Comparison of ENCODE assay signal across 17 cellular contexts in the genomic region with DNA sequence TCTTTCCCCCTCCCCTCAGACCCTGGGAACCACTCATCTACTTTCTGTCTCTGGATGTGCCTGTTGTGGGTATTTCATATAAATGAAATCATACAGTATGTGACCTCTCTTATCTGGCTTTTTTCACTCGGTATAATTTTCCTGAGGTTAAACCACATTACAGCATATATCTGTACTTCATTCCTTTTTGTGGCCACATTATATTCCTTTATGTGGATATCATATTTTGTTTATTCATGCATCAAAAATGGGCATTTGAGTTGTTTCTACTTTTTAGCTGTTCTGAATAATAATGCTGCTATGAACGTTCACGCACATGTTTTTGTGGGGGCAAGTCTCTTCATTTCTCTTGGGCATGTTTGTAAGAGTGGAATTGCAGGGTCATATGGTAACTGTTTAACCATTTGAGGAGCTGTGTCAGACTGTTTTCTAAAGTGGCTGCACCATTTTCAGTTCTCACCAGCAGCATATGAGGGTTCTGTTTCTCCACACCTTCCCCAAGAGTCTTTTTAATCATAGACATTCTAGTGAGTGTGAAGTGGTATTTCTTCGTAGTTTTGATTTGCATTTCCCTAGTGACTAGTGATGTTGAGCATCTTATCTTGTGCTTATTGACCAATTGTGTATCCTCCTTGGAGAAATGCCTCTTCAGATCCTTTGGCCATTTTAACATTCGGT. TPM values are rescaled to one million over a fixed set of nuclear protein-coding genes. Genes with fewer than 3 reads are reported as not detected.
DNase-seq lines count a peak whose midpoint lies in the region; ATAC-seq and TF ChIP-seq lines count a peak whose summit lies in the region.
"Had no signal": no experiment of that assay in that cellular context is flagged by ENCODE, and none has a peak within 500 bp of the region (broad histone marks: within the 10 kb centered on the region; RNA-seq: fewer than 3 reads in every experiment).

No MANE protein-coding gene starts in this region.

- TF ChIP-seq RAD21 in IMR-90 (IDR thresholded peaks at IDR 0.05; ENCODE audit: low read length): no peak

- CTCF ChIA-PET in IMR-90 (lab: Yijun Ruan, JAX): no interaction called here

- H3K36me3 Mint-ChIP-seq in stimulated activated naive CD8-positive, alpha-beta T cell treated with anti-CD3 and anti-CD28 coated beads, Interleukin-15, Interleukin-2, amounts not matched to agents 100 ng/mL and 50 ng/mL, for 24 hours (ENCODE audit: low read depth): no peaks in the 10 kb centered on the region
- H3K36me3 Mint-ChIP-seq in stimulated activated naive B cell treated with anti-CD40 and anti-IgM and Interleukin-4, amounts not matched to agents 10 μg/mL and 1 μg/mL and 100 μg/mL, for 72 hours: peaks cover 65 to 73% of the 10 kb centered on the region in 2 donors

- H4K5ac ChIP-seq in IMR-90 (ENCODE audit: low read depth, low read length): no peak overlapping the region

- peaks cover 31 to 75% of the 10 kb centered on the region in 2 experiments for H3K79me1 ChIP-seq in IMR-90 (ENCODE audit: low read depth in 1 of 2, low read length in 2 of 2)

- H2BK15ac ChIP-seq in IMR-90 (ENCODE audit: low read depth, low read length): no peak overlapping the region

- no peak overlapping the region for H2BK5ac ChIP-seq in IMR-90 (ENCODE audit: low read depth, low read length, poor library complexity, severe bottlenecking)

- no peak overlapping the region; the same call in 1 of the 2 replicates for H2AK5ac ChIP-seq in IMR-90 (ENCODE audit: low read depth, low read length)

- H3K4me3 Mint-ChIP-seq in stimulated activated naive CD8-positive, alpha-beta T cell treated with anti-CD3 and anti-CD28 coated beads, Interleukin-15, Interleukin-2, amounts not matched to agents 100 ng/mL and 50 ng/mL, for 24 hours: peak overlapping the region; percentile 15
- peak overlapping the region; percentile 71 to 98 for H3K4me3 Mint-ChIP-seq in stimulated activated naive B cell treated with anti-CD40 and anti-IgM and Interleukin-4, amounts not matched to agents 10 μg/mL and 1 μg/mL and 100 μg/mL, for 72 hours
- H3K4me3 Mint-ChIP-seq: GM23338 had no signal

- H3K9ac ChIP-seq in IMR-90 (ENCODE audit: low read depth, low read length): no peak overlapping the region
- H3K9ac ChIP-seq: parathyroid adenoma had no signal

- no peak overlapping the region for H3K27ac ChIP-seq in IMR-90 (ENCODE audit: insufficient read depth, low read length)
- H3K27ac ChIP-seq: hepatocyte, parathyroid adenoma, SK-N-MC had no signal

- peaks cover 3% of the 10 kb centered on the region; the same call in 1 of the 2 replicates for H3K4me1 ChIP-seq in IMR-90 (ENCODE audit: control insufficient read depth, insufficient read depth, low read length)

- no peaks in the 10 kb centered on the region; the same call in 1 of the 2 replicates for H4K20me1 ChIP-seq in IMR-90 (ENCODE audit: insufficient read depth, low read length)

- H3K23ac ChIP-seq in IMR-90 (ENCODE audit: low read depth, low read length): no peak overlapping the region

- no peaks in the 10 kb centered on the region for H3K36me3 ChIP-seq in IMR-90 (ENCODE audit: control insufficient read depth, insufficient read depth, low read length)

- ATAC-seq in stimulated activated naive CD8-positive, alpha-beta T cell treated with anti-CD3 and anti-CD28 coated beads, Interleukin-15, Interleukin-2, amounts not matched to agents 100 U/mL and 50 U/mL, for 24 hours: no peak
- ATAC-seq in GM21786 (IDR thresholded peaks at IDR 0.05; ENCODE audit: unreplicated experiment) (peak; percentile 34), IMR-90 (ENCODE audit: low read depth) (no peak)
- ATAC-seq in stimulated activated naive B cell treated with anti-CD40 and anti-IgM and Interleukin-4, amounts not matched to agents 10 μg/mL and 1 μg/mL and 100 μg/mL, for 72 hours (replicated peaks): peak; percentile 56 to 64
- ATAC-seq: GM23338, left colon had no signal

- peaks cover 49% of the 10 kb centered on the region for H3K4me1 Mint-ChIP-seq in stimulated activated naive CD8-positive, alpha-beta T cell treated with anti-CD3 and anti-CD28 coated beads, Interleukin-15, Interleukin-2, amounts not matched to agents 100 ng/mL and 50 ng/mL, for 24 hours (ENCODE audit: low read depth)
- peaks cover 54 to 83% of the 10 kb centered on the region in 2 donors for H3K4me1 Mint-ChIP-seq in stimulated activated naive B cell treated with anti-CD40 and anti-IgM and Interleukin-4, amounts not matched to agents 10 μg/mL and 1 μg/mL and 100 μg/mL, for 72 hours

- H2AFZ ChIP-seq in IMR-90 (replicated peaks; ENCODE audit: low read length, poor library complexity): no peak overlapping the region
- H2AFZ ChIP-seq: GM23338, hepatocyte, parathyroid adenoma had no signal

- H3K9me3 Mint-ChIP-seq in stimulated activated naive CD8-positive, alpha-beta T cell treated with anti-CD3 and anti-CD28 coated beads, Interleukin-15, Interleukin-2, amounts not matched to agents 100 ng/mL and 50 ng/mL, for 24 hours: no peaks in the 10 kb centered on the region
- H3K9me3 Mint-ChIP-seq in stimulated activated naive B cell treated with anti-CD40 and anti-IgM and Interleukin-4, amounts not matched to agents 10 μg/mL and 1 μg/mL and 100 μg/mL, for 72 hours: peaks cover 5 to 7% of the 10 kb centered on the region in 2 donors

- in situ Hi-C loops in IMR-90 (cut with MboI; ENCODE audit: low sequenced_read_pairs): no loop called here

- no peaks in the 10 kb centered on the region for H3K27me3 ChIP-seq in IMR-90 (ENCODE audit: control insufficient read depth, insufficient read depth, low read length)
- H3K27me3 ChIP-seq: hepatocyte had no signal

- no peaks in the 10 kb centered on the region for H3K27me3 Mint-ChIP-seq in stimulated activated naive CD8-positive, alpha-beta T cell treated with anti-CD3 and anti-CD28 coated beads, Interleukin-15, Interleukin-2, amounts not matched to agents 100 ng/mL and 50 ng/mL, for 24 hours
- H3K27me3 Mint-ChIP-seq in stimulated activated naive B cell treated with anti-CD40 and anti-IgM and Interleukin-4, amounts not matched to agents 10 μg/mL and 1 μg/mL and 100 μg/mL, for 72 hours: no peaks in the 10 kb centered on the region

- H3K4ac ChIP-seq in IMR-90 (ENCODE audit: low read depth, low read length): no peak overlapping the region

- peak overlapping the region; percentile 37 for H3K27ac Mint-ChIP-seq in stimulated activated naive CD8-positive, alpha-beta T cell treated with anti-CD3 and anti-CD28 coated beads, Interleukin-15, Interleukin-2, amounts not matched to agents 100 ng/mL and 50 ng/mL, for 24 hours
- H3K27ac Mint-ChIP-seq in stimulated activated naive B cell treated with anti-CD40 and anti-IgM and Interleukin-4, amounts not matched to agents 10 μg/mL and 1 μg/mL and 100 μg/mL, for 72 hours: peak overlapping the region; percentile 91
- H3K27ac Mint-ChIP-seq: GM23338 had no signal

- no peak overlapping the region for H3K14ac ChIP-seq in IMR-90 (replicated peaks; ENCODE audit: low read depth, low read length)

- no peak overlapping the region for H2BK20ac ChIP-seq in IMR-90 (ENCODE audit: low read depth, low read length)

- no peaks in the 10 kb centered on the region for H3K9me3 ChIP-seq in IMR-90 (ENCODE audit: control insufficient read depth, insufficient read depth, low read length)

- H3K4me3 ChIP-seq in IMR-90 (ENCODE audit: insufficient read depth, low read depth, low read length): no peak overlapping the region
- H3K4me3 ChIP-seq: GM23338, hepatocyte, SK-N-MC had no signal

- H3K56ac ChIP-seq in IMR-90 (ENCODE audit: extremely low read depth, insufficient read depth, low read length): no peak overlapping the region

- no peak for TF ChIP-seq CTCF in IMR-90 (conservative IDR thresholded peaks at IDR 0.05; ENCODE audit: low read depth, low read length)

- no peak overlapping the region for H3K4me2 ChIP-seq in IMR-90 (ENCODE audit: low read depth, low read length)
- H3K4me2 ChIP-seq: GM23338, hepatocyte had no signal

- POLR2A ChIA-PET in IMR-90 (lab: Charles Lee; ENCODE audit: unreplicated experiment): no interaction called here

- H4K8ac ChIP-seq in IMR-90 (ENCODE audit: low read depth in 2 of 2, low read length in 2 of 2): no peak overlapping the region

- intact Hi-C loops in IMR-90 (cut with micrococcal nuclease): no loop called here

- dilution Hi-C loops in IMR-90 (cut with HindIII; ENCODE audit: low sequenced_read_pairs, unreplicated experiment): no loop called here

- no peak overlapping the region for H3K18ac ChIP-seq in IMR-90 (ENCODE audit: low read depth, low read length)

- H4K91ac ChIP-seq in IMR-90 (ENCODE audit: insufficient read depth, low read depth, low read length): no peak overlapping the region

- no peak for DNase-seq in stimulated activated naive CD8-positive, alpha-beta T cell treated with anti-CD3 and anti-CD28 coated beads, Interleukin-15, Interleukin-2, amounts not matched to agents 100 U/mL and 50 U/mL, for 24 hours
- DNase-seq in IMR-90 (no peak), NCI-H1930 (lab: John Stamatoyannopoulos, UW) (no peak), NCI-H1417 treated with DMSO at 0.1 percent for 48 hours (lab: John Stamatoyannopoulos, UW) (no peak), iPS-NIHi11 (ENCODE audit: low spot score) (no peak)
- no peak for DNase-seq in stimulated activated naive B cell treated with anti-CD40 and anti-IgM and Interleukin-4, amounts not matched to agents 10 μg/mL and 1 μg/mL and 100 μg/mL, for 72 hours
- DNase-seq: activated CD8-positive, alpha-beta memory T cell treated with anti-CD3 and anti-CD28 coated beads for 24 hours; activated effector memory CD4-positive, alpha-beta T cell treated with Interleukin-2 at 50 U/mL for 16 hours; left colon had no signal

- H3K9me1 ChIP-seq in IMR-90 (ENCODE audit: insufficient read depth, low read length): 0 out of 2 replicates have a peak, but pooled peaks cover 3% of the 10 kb centered on the region

- no CpG with 5 or more reads among the region's 5 CpGs for WGBS in IMR-90 (ENCODE audit: extremely low coverage in 2 of 2, insufficient read length in 1 of 2), 2 experiments

- TF ChIP-seq POLR2A in IMR-90 (IDR thresholded peaks at IDR 0.05; ENCODE audit: low read depth, low read length): no peak

- no peak overlapping the region for H2AK9ac ChIP-seq in IMR-90 (replicated peaks; ENCODE audit: low read depth, low read length, poor library complexity)

- BruUV-seq in IMR-90 (replicated peaks; lab: Mats Ljungman, UMichigan): no TSS peak

- no peak overlapping the region for H2BK120ac ChIP-seq in IMR-90 (ENCODE audit: low read depth, low read length)

RNA-seq across cellular contexts. Expression of gene SNX29, which starts 3.8 kb away (rescaled TPM):
- total RNA-seq in IMR-90 (2012; rRNA removed): 14.7 and 21.3 TPM in 2 replicates
- polyA plus RNA-seq in IMR-90 (2012; rRNA removed): 5.0 TPM in 2 replicates
- 3.6 and 4.0 TPM in 2 replicates for polyA plus RNA-seq in IMR-90 (2012; cell fraction: cytosol; rRNA removed)
- 3.2 and 5.4 TPM in 2 replicates for polyA plus RNA-seq in IMR-90 (2012; cell fraction: nucleus; rRNA removed; ENCODE audit: low replicate concordance)

RNA-seq across cellular contexts. Expression of gene TNFRSF17, which starts 15.3 kb away (rescaled TPM):
- not detected in 2 replicates for total RNA-seq in IMR-90 (2012; rRNA removed)
- not detected in 2 replicates for polyA plus RNA-seq in IMR-90 (2012; rRNA removed)
- polyA plus RNA-seq in IMR-90 (2012; cell fraction: cytosol; rRNA removed): not detected in 2 replicates
- not detected in 2 replicates for polyA plus RNA-seq in IMR-90 (2012; cell fraction: nucleus; rRNA removed; ENCODE audit: low replicate concordance)
- total RNA-seq: astrocyte, fibroblast of lung, GM23338, hepatocyte had no signal
- polyA plus RNA-seq: fibroblast of lung, GM23338, hepatocyte had no signal

RNA-seq across cellular contexts. Expression of gene NPIPB2, which starts 38.5 kb away (rescaled TPM):
- 1.4 and 2.2 TPM in 2 replicates for total RNA-seq in IMR-90 (2012; rRNA removed)
- 7.7 and 13.4 TPM in 2 replicates for polyA plus RNA-seq in IMR-90 (2012; rRNA removed)
- 0.05 and 2.4 TPM in 2 replicates for polyA plus RNA-seq in IMR-90 (2012; cell fraction: cytosol; rRNA removed)
- 15.8 and 57.1 TPM in 2 replicates for polyA plus RNA-seq in IMR-90 (2012; cell fraction: nucleus; rRNA removed; ENCODE audit: low replicate concordance)

Comparison
In these comparisons a context has a peak if more than half of its experiments do, and no peak if none do; other contexts are left out.
1. ATAC-seq: peak in GM21786 (single experiment) and stimulated activated naive B cell treated with anti-CD40 and anti-IgM and Interleukin-4, amounts not matched to agents 10 μg/mL and 1 μg/mL and 100 μg/mL, for 72 hours (2 of 2); none in stimulated activated naive CD8-positive, alpha-beta T cell treated with anti-CD3 and anti-CD28 coated beads, Interleukin-15, Interleukin-2, amounts not matched to agents 100 U/mL and 50 U/mL, for 24 hours (single experiment) and IMR-90 (single experiment).